In genomic region chr5:181223729-181224389, GRCh38 we compare ENCODE assay signal across 8 cellular contexts. TPM values are rescaled to one million over a fixed set of nuclear protein-coding genes. Genes with fewer than 3 reads are reported as not detected.
DNase-seq lines count a peak whose midpoint lies in the region; ATAC-seq and TF ChIP-seq lines count a peak whose summit lies in the region.

No MANE protein-coding gene starts in this region.

- H4K20me1 ChIP-seq in SU-DHL-6 (ENCODE audit: low read depth, low read length) = no peaks in the 10 kb centered on the region

- ATAC-seq in GM21390 (IDR thresholded peaks at IDR 0.05; ENCODE audit: unreplicated experiment) (peak; percentile 1), GM21786 (IDR thresholded peaks at IDR 0.05; ENCODE audit: unreplicated experiment) (no peak)

- no peaks in the 10 kb centered on the region for H3K9me2 ChIP-seq in SU-DHL-6 (replicated peaks; ENCODE audit: insufficient read depth, low read length)

- H3F3A ChIP-seq in SU-DHL-6 (ENCODE audit: insufficient read depth) = peaks cover 39% of the 10 kb centered on the region

- peaks cover 8 to 47% (median 14%) of the 10 kb centered on the region in 3 donors for H3K4me1 ChIP-seq in esophagus squamous epithelium
- peaks cover 37 to 40% of the 10 kb centered on the region in 2 experiments for H3K4me1 ChIP-seq in neutrophil (ENCODE audit: control insufficient read depth in 1 of 2, insufficient read depth in 1 of 2, low read depth in 1 of 2, low read length in 1 of 2)

- no peaks in the 10 kb centered on the region for H3K27me3 ChIP-seq in SU-DHL-6 (ENCODE audit: low read length)
- no peaks in the 10 kb centered on the region for H3K27me3 ChIP-seq in esophagus squamous epithelium
- peaks cover 3% of the 10 kb centered on the region for H3K27me3 ChIP-seq in neutrophil

- in situ Hi-C loops in ACHN (cut with HindIII; ENCODE audit: low pct_ligation_motif_present, low pct_unique_long_range_greater_than_20kb, low sequenced_read_pairs) = no loop called here

- H3K27ac ChIP-seq in SU-DHL-6 (ENCODE audit: low read depth, low read length) (peak overlapping the region; percentile 95), esophagus squamous epithelium (peak overlapping the region; percentile 85 to 100 (median 98)), neutrophil (peak overlapping the region; percentile 98)

- no peak for TF ChIP-seq POLR2A in esophagus squamous epithelium (IDR thresholded peaks at IDR 0.05)

- H3K4me3 ChIP-seq in SU-DHL-6 (ENCODE audit: insufficient read depth, low read length, poor library complexity, severe bottlenecking) (peak overlapping the region; percentile 94), esophagus squamous epithelium (peak overlapping the region; percentile 58 to 98 (median 78)), neutrophil (ENCODE audit: low read depth in 1 of 2, low read length in 1 of 2) (peak overlapping the region; percentile 77 to 91)

- TF ChIP-seq CTCF in SU-DHL-6 (IDR thresholded peaks at IDR 0.05; ENCODE audit: insufficient read depth, low read length, poor library complexity, severe bottlenecking) (no peak), esophagus squamous epithelium (IDR thresholded peaks at IDR 0.05) (no peak), neutrophil (IDR thresholded peaks at IDR 0.05) (no peak)

- H3K9me3 ChIP-seq in SU-DHL-6 (ENCODE audit: insufficient read depth, low read length) (no peaks in the 10 kb centered on the region), esophagus squamous epithelium (no peaks in the 10 kb centered on the region), neutrophil (no peaks in the 10 kb centered on the region)

- H3K9ac ChIP-seq in SU-DHL-6 (ENCODE audit: low read length) = peak overlapping the region; percentile 80

- peak; percentile 42 for DNase-seq in ACHN
- no peak for DNase-seq in esophagus squamous epithelium (lab: John Stamatoyannopoulos, UW)
- DNase-seq in T1000 (lab: John Stamatoyannopoulos, UW) = no peak
- DNase-seq in epidermal melanocyte (ENCODE audit: insufficient read length, low spot score) = no peak

- peak overlapping the region; percentile 38 for H2AFZ ChIP-seq in SU-DHL-6 (ENCODE audit: low read depth, low read length, severe bottlenecking)

- 0 to 1% methylated on average over 14 to 17 of the region's 31 CpGs for WGBS in esophagus squamous epithelium, 2 donors

- intact Hi-C loops in esophagus squamous epithelium (cut with DNase I) = no loop called here

- H3K36me3 ChIP-seq in SU-DHL-6 (ENCODE audit: low read length) (no peaks in the 10 kb centered on the region), esophagus squamous epithelium (peaks cover 0 to 23% (median 0%) of the 10 kb centered on the region in 3 donors), neutrophil (no peaks in the 10 kb centered on the region)

- peaks cover 24% of the 10 kb centered on the region for H3K79me2 ChIP-seq in SU-DHL-6 (ENCODE audit: insufficient read depth, low read length)

- H3K4me2 ChIP-seq in SU-DHL-6 (ENCODE audit: low read depth, low read length, poor library complexity, severe bottlenecking) = peak overlapping the region; percentile 98

RNA-seq across cellular contexts. Expression of gene TRIM41, which starts 0.8 kb away (rescaled TPM):
- 10 to 100 TPM; 12.0 to 22.1 (median 13.8) TPM for total RNA-seq in esophagus squamous epithelium

RNA-seq across cellular contexts. Expression of gene TRIM7, which starts 18.9 kb away (rescaled TPM):
- total RNA-seq in esophagus squamous epithelium = 10 to 100 TPM; 44.8 to 80.6 (median 54.5) TPM

RNA-seq across cellular contexts. Expression of gene RACK1, which starts 19.8 kb away (rescaled TPM):
- 1,000 to 10,000 TPM; 1,705 to 2,735 (median 2,064) TPM for total RNA-seq in esophagus squamous epithelium

RNA-seq across cellular contexts. Expression of gene TRIM52, which starts 37.1 kb away (rescaled TPM):
- 10 to 100 TPM in 1 of 4 donors, 1 to 10 TPM in 3; 2.0 to 11.1 (median 3.3) TPM for total RNA-seq in esophagus squamous epithelium
